ENCODE assay signal across 29 cellular contexts in the genomic region with DNA sequence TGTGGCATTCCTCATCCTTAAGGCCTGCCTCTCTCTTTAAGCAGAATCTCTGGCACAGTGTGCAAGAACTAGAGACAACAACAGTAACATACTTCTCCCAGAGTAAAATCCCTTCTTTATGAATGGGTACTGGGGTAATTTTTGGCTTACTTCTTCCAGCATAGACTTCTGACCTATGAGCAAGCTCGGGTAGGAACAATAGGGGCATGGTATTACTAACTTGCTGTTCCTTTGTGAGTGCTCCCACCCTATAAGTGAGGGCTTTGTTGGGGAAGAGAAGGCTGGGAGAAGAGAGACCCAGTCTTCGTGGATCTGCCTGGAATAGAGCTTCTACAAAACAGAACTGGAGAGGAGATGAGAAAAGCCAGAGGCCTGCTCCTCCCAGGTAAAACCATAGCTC. TPM values are rescaled to one million over a fixed set of nuclear protein-coding genes. Genes with fewer than 3 reads are reported as not detected.
"Had no signal": no experiment of that assay in that cellular context is flagged by ENCODE, and none has a peak within 500 bp of the region (broad histone marks: within the 10 kb centered on the region; RNA-seq: fewer than 3 reads in every experiment).

No MANE protein-coding gene starts in this region.

- H3K27ac Mint-ChIP-seq: T-cell had no signal

- H3K4me3 Mint-ChIP-seq: T-cell had no signal

- H3K9me3 ChIP-seq: MG63, SJSA1, SK-N-SH had no signal

- ATAC-seq: HepG2, T-cell had no signal

- H3K27ac ChIP-seq: PC-9, SJSA1 had no signal

- H3K4me1 Mint-ChIP-seq: T-cell had no signal

- H3K9me3 Mint-ChIP-seq: T-cell had no signal

- H3K27me3 ChIP-seq: MG63, SJSA1 had no signal

- H3K4me3 ChIP-seq: MG63, PC-9, SJSA1 had no signal

- DNase-seq: IMR-90, Karpas-422, KG1, MG63, NCI-H1092, NCI-H1105 treated with DMSO at 0.1 percent for 48 hours, NCI-H1417 treated with DMSO at 0.1 percent for 48 hours, NCI-H146, NCI-H1694 treated with DMSO at 0.1 percent for 48 hours, NCI-H1930, NCI-H2081 treated with DMSO at 0.1 percent for 48 hours, NCI-H2171, NCI-H226, NCI-H446, NCI-H510A, NCI-H524 treated with DMSO at 0.1 percent for 48 hours, NCI-H69, NCI-H774, PC-9, Right ventricle myocardium superior, RPMI8226, SIG-M5, SK-N-SH, SW 1271, T-cell had no signal

RNA-seq across cellular contexts. Expression of a gene that starts 30.2 kb away (rescaled TPM):
- total RNA-seq: IMR-90, OCI-LY7, PC-9, Right ventricle myocardium superior had no signal

RNA-seq across cellular contexts. Expression of a gene that starts 47.2 kb away (rescaled TPM):
- total RNA-seq: HT1080, IMR-90, OCI-LY7, PC-9, Right ventricle myocardium superior, SJSA1, T-cell had no signal
